Comparison of ENCODE assay signal across 1 cellular context in the genomic region with DNA sequence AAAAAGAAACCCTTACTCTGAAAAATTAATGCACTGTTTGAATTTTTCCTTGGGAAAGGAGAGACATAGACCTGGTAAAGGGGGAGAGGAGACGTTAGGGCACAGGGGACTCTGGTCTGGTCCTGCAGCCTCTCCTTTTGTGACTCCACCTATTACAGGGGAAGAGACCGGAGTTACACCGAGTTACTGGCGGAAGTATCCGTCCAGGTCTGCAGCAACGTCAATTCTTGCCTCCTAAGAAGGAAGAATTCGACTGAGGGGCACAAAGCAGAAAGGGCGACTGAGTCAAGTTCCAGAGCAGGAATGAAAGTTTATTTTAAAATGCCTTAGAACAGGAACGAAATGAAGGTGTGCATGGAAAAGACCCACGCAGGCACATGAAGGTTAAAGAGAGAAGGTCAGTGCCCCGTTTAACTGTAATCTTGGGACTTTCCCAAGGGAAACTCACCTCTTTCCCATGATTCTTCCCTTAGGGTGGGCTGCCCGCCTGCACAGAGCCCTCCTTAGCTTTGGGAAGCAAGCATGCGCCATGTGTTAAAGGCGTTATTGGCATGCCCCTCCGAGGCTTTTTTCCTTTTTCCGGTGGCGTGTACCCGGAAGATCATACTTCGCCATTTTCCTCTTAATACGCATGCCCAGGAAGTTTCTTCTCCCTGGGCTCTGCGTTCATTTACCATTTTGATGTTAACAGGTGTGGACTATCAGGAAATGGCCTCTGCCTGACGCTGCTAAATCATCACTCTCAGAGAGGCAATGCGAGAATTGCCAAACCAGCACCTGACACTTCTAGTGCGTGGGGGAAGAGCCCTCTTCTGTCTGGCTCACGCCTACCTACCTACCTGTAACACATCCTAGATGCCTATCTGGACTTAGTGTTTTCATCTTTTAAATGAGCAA.
A peak's percentile ranks its signal among the peaks of the same experiment; 100 is the strongest.
TF ChIP-seq lines count a peak whose summit lies in the region.

No MANE protein-coding gene starts in this region.

TF ChIP-seq in K562, 482 proteins besides CTCF, POLR2A, EP300 and RAD21 (continued from another document):
- TF ChIP-seq, protein P1, sequence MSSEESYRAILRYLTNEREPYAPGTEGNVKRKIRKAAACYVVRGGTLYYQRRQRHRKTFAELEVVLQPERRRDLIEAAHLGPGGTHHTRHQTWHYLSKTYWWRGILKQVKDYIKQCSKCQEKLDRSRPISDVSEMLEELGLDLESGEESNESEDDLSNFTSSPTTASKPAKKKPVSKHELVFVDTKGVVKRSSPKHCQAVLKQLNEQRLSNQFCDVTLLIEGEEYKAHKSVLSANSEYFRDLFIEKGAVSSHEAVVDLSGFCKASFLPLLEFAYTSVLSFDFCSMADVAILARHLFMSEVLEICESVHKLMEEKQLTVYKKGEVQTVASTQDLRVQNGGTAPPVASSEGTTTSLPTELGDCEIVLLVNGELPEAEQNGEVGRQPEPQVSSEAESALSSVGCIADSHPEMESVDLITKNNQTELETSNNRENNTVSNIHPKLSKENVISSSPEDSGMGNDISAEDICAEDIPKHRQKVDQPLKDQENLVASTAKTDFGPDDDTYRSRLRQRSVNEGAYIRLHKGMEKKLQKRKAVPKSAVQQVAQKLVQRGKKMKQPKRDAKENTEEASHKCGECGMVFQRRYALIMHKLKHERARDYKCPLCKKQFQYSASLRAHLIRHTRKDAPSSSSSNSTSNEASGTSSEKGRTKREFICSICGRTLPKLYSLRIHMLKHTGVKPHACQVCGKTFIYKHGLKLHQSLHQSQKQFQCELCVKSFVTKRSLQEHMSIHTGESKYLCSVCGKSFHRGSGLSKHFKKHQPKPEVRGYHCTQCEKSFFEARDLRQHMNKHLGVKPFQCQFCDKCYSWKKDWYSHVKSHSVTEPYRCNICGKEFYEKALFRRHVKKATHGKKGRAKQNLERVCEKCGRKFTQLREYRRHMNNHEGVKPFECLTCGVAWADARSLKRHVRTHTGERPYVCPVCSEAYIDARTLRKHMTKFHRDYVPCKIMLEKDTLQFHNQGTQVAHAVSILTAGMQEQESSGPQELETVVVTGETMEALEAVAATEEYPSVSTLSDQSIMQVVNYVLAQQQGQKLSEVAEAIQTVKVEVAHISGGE (CRISPR knock-in tag; IDR thresholded peaks at IDR 0.05) = peak in 2 of 3 experiments; percentile 56 to 92; a peak in 3 of 6 replicates
- TF ChIP-seq, protein P2, sequence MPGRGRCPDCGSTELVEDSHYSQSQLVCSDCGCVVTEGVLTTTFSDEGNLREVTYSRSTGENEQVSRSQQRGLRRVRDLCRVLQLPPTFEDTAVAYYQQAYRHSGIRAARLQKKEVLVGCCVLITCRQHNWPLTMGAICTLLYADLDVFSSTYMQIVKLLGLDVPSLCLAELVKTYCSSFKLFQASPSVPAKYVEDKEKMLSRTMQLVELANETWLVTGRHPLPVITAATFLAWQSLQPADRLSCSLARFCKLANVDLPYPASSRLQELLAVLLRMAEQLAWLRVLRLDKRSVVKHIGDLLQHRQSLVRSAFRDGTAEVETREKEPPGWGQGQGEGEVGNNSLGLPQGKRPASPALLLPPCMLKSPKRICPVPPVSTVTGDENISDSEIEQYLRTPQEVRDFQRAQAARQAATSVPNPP (IDR thresholded peaks at IDR 0.05; ENCODE audit: borderline replicate concordance, insufficient read depth, insufficient read length) = no peak
- TF ChIP-seq ADNP (tag; IDR thresholded peaks at IDR 0.05) (no peak), SIN3B (IDR thresholded peaks at IDR 0.05; ENCODE audit: low read depth) (no peak), FOXP1 (CRISPR knock-in tag; IDR thresholded peaks at IDR 0.05) (no peak), SMARCA5 (IDR thresholded peaks at IDR 0.05) (no peak), GABPA (tag; conservative IDR thresholded peaks at IDR 0.05; ENCODE audit: low read depth) (peak; percentile 82), FOXJ3 (CRISPR knock-in tag; IDR thresholded peaks at IDR 0.05) (no peak), NR2C2 (CRISPR knock-in tag; IDR thresholded peaks at IDR 0.05) (no peak), NR2C2 (tag; IDR thresholded peaks at IDR 0.05) (peak; percentile 44; the same call in 1 of the 2 replicates), HCFC1 (IDR thresholded peaks at IDR 0.05; ENCODE audit: low read depth, low read length) (no peak), RHOXF2B (CRISPR knock-in tag; conservative IDR thresholded peaks at IDR 0.05) (no peak), ZNF224 (CRISPR knock-in tag; IDR thresholded peaks at IDR 0.05) (no peak), JUNB (CRISPR knock-in tag; conservative IDR thresholded peaks at IDR 0.05) (no peak)
- TF ChIP-seq, protein P3, sequence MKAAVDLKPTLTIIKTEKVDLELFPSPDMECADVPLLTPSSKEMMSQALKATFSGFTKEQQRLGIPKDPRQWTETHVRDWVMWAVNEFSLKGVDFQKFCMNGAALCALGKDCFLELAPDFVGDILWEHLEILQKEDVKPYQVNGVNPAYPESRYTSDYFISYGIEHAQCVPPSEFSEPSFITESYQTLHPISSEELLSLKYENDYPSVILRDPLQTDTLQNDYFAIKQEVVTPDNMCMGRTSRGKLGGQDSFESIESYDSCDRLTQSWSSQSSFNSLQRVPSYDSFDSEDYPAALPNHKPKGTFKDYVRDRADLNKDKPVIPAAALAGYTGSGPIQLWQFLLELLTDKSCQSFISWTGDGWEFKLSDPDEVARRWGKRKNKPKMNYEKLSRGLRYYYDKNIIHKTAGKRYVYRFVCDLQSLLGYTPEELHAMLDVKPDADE (conservative IDR thresholded peaks at IDR 0.05; ENCODE audit: control insufficient read depth, low read depth, low read length) = no peak
- TF ChIP-seq, protein P4, sequence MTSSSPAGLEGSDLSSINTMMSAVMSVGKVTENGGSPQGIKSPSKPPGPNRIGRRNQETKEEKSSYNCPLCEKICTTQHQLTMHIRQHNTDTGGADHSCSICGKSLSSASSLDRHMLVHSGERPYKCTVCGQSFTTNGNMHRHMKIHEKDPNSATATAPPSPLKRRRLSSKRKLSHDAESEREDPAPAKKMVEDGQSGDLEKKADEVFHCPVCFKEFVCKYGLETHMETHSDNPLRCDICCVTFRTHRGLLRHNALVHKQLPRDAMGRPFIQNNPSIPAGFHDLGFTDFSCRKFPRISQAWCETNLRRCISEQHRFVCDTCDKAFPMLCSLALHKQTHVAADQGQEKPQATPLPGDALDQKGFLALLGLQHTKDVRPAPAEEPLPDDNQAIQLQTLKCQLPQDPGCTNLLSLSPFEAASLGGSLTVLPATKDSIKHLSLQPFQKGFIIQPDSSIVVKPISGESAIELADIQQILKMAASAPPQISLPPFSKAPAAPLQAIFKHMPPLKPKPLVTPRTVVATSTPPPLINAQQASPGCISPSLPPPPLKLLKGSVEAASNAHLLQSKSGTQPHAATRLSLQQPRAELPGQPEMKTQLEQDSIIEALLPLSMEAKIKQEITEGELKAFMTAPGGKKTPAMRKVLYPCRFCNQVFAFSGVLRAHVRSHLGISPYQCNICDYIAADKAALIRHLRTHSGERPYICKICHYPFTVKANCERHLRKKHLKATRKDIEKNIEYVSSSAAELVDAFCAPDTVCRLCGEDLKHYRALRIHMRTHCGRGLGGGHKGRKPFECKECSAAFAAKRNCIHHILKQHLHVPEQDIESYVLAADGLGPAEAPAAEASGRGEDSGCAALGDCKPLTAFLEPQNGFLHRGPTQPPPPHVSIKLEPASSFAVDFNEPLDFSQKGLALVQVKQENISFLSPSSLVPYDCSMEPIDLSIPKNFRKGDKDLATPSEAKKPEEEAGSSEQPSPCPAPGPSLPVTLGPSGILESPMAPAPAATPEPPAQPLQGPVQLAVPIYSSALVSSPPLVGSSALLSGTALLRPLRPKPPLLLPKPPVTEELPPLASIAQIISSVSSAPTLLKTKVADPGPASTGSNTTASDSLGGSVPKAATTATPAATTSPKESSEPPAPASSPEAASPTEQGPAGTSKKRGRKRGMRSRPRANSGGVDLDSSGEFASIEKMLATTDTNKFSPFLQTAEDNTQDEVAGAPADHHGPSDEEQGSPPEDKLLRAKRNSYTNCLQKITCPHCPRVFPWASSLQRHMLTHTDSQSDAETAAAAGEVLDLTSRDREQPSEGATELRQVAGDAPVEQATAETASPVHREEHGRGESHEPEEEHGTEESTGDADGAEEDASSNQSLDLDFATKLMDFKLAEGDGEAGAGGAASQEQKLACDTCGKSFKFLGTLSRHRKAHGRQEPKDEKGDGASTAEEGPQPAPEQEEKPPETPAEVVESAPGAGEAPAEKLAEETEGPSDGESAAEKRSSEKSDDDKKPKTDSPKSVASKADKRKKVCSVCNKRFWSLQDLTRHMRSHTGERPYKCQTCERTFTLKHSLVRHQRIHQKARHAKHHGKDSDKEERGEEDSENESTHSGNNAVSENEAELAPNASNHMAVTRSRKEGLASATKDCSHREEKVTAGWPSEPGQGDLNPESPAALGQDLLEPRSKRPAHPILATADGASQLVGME (CRISPR knock-in tag; IDR thresholded peaks at IDR 0.05) = no peak
